ENCODE assay signal across 8 cellular contexts in genomic region chr3:57597240-57597972, GRCh38. TPM values are rescaled to one million over a fixed set of nuclear protein-coding genes. Genes with fewer than 3 reads are reported as not detected.
A peak's percentile ranks its signal among the peaks of the same experiment; 100 is the strongest.
DNase-seq lines count a peak whose midpoint lies in the region; ATAC-seq, FAIRE-seq and TF ChIP-seq lines count a peak whose summit lies in the region.

Gene ARF4 (minus strand): TSS chr3:57597344. CDS start chr3:57597140, 204 bp downstream.

- H3K9me3 Mint-ChIP-seq in astrocyte (ENCODE audit: unreplicated experiment) = no peaks in the 10 kb centered on the region

- H3K79me2 ChIP-seq in astrocyte (ENCODE audit: insufficient read depth, low read length) = peaks cover 57% of the 10 kb centered on the region

- H3K27me3 Mint-ChIP-seq in astrocyte (ENCODE audit: low read depth, unreplicated experiment) = no peaks in the 10 kb centered on the region

- H3K4me1 Mint-ChIP-seq in astrocyte (ENCODE audit: low read depth, unreplicated experiment) = peaks cover 14% of the 10 kb centered on the region

- peaks cover 6% of the 10 kb centered on the region for H3K36me3 Mint-ChIP-seq in astrocyte (ENCODE audit: low read depth, unreplicated experiment)

- ATAC-seq in GM18505 (IDR thresholded peaks at IDR 0.05; ENCODE audit: unreplicated experiment) (peak; percentile 91), HG02973 (IDR thresholded peaks at IDR 0.05; ENCODE audit: unreplicated experiment) (peak; percentile 91), right cardiac atrium (peak; percentile 97 to 98)

- H3K9ac ChIP-seq in astrocyte (ENCODE audit: low read length) = peak within 1 kb of the TSS; percentile 100

- H3K4me3 Mint-ChIP-seq in astrocyte (ENCODE audit: unreplicated experiment) = peak within 1 kb of the TSS; percentile 93

- DNase-seq in NCI-H2029 (lab: John Stamatoyannopoulos, UW) = peak; percentile 93
- peak; percentile 100 for DNase-seq in T-helper 22 cell (ENCODE audit: low read depth)
- DNase-seq in astrocyte (ENCODE audit: low read depth) = peak; percentile 99
- DNase-seq in right cardiac atrium = peak; percentile 100
- DNase-seq in pulmonary artery endothelial cell (ENCODE audit: low read depth, low spot score) = peak; percentile 96
- DNase-seq in uterus = peak; percentile 99 to 100

- H3K4me1 ChIP-seq in astrocyte (ENCODE audit: insufficient read depth, low read length) (peaks cover 26% of the 10 kb centered on the region), right cardiac atrium (ENCODE audit: control insufficient read depth, insufficient read depth, low read length) (peaks cover 1% of the 10 kb centered on the region), uterus (peaks cover 0 to 13% of the 10 kb centered on the region in 2 donors)

- H4K20me1 ChIP-seq in astrocyte (ENCODE audit: insufficient read depth, low read length) = peaks cover 43% of the 10 kb centered on the region

- H3K27ac Mint-ChIP-seq in astrocyte (ENCODE audit: unreplicated experiment) = peak within 1 kb of the TSS; percentile 99

- intact Hi-C loops in right cardiac atrium (cut with DNase I) (loop anchor here in 1 of 4 donors (5.0 kb wide), 1 partner anchor 40 kb away; the partner anchor contains the start of gene PDE12), uterus (cut with DNase I; ENCODE audit: low total_unique reads) (no loop called here)

- H3K27ac ChIP-seq in astrocyte (ENCODE audit: low read depth, low read length) (peak within 1 kb of the TSS; percentile 100), right cardiac atrium (ENCODE audit: low read length) (peak within 1 kb of the TSS; percentile 92), uterus (peak within 1 kb of the TSS; percentile 98 to 99)

- H3K4me2 ChIP-seq in astrocyte (ENCODE audit: low read length) = peak within 1 kb of the TSS; percentile 88

- TF ChIP-seq POLR2A in GM18505 (IDR thresholded peaks at IDR 0.05; ENCODE audit: borderline replicate concordance, extremely low read depth, insufficient read depth, insufficient read length) = peak; percentile 98
- peak; percentile 95 to 99 for TF ChIP-seq POLR2A in uterus (IDR thresholded peaks at IDR 0.05)

- H3K9me3 ChIP-seq in astrocyte (ENCODE audit: insufficient read depth, low read depth, low read length) = no peaks in the 10 kb centered on the region
- no peaks in the 10 kb centered on the region for H3K9me3 ChIP-seq in right cardiac atrium (ENCODE audit: control insufficient read depth, low read length)
- H3K9me3 ChIP-seq in uterus = no peaks in the 10 kb centered on the region

- H3K27me3 ChIP-seq in astrocyte (ENCODE audit: insufficient read depth, low read length) (no peaks in the 10 kb centered on the region), right cardiac atrium (ENCODE audit: control insufficient read depth, insufficient read depth) (no peaks in the 10 kb centered on the region), uterus (no peaks in the 10 kb centered on the region)

- TF ChIP-seq CTCF in astrocyte (IDR thresholded peaks at IDR 0.05; ENCODE audit: insufficient read depth, low read depth, low read length) = no peak
- TF ChIP-seq CTCF in uterus (IDR thresholded peaks at IDR 0.05) = peak in 2 of 4 experiments; percentile 38 to 40

- WGBS in right cardiac atrium = under 1% methylated on average over 66 of the region's 66 CpGs

- FAIRE-seq in astrocyte (lab: Jason Lieb, UNC) = peak; percentile 92

- H3K4me3 ChIP-seq in astrocyte (ENCODE audit: insufficient read depth, low read depth, low read length) (peak within 1 kb of the TSS; percentile 98), right cardiac atrium (ENCODE audit: low read length) (peak within 1 kb of the TSS; percentile 76), uterus (peak within 1 kb of the TSS; percentile 89 to 91)

- H2AFZ ChIP-seq in astrocyte (ENCODE audit: low read depth, low read length) = peak within 1 kb of the TSS; percentile 78

- H3K36me3 ChIP-seq in astrocyte (ENCODE audit: insufficient read depth, low read length) (peaks cover 9% of the 10 kb centered on the region), uterus (no peaks in the 10 kb centered on the region)

RNA-seq across cellular contexts. Expression of gene ARF4, which starts in this region (rescaled TPM):
- total RNA-seq in astrocyte (471 and 472 TPM in 2 replicates), right cardiac atrium (100 to 1,000 TPM in 1 of 4 donors, 10 to 100 TPM in 3; 69.3 to 113 (median 87.7) TPM), pulmonary artery endothelial cell (202 and 214 TPM in 2 replicates), uterus (100 to 1,000 TPM in 2 of 4 donors, 10 to 100 TPM in 2; 52.5 to 166 (median 108) TPM)
- polyA plus RNA-seq in right cardiac atrium = 101 TPM

Comparison
In these comparisons a context has a peak if more than half of its experiments do, and no peak if none do; other contexts are left out.
1. Peak in every context shown above with its lines: DNase-seq, ATAC-seq, H3K4me3 ChIP-seq and H3K27ac ChIP-seq.